In genomic region chr3:123883111-123883510, GRCh38 we compare ENCODE assay signal across 9 cellular contexts. TPM values are rescaled to one million over a fixed set of nuclear protein-coding genes. Genes with fewer than 3 reads are reported as not detected.
DNase-seq lines count a peak whose midpoint lies in the region; ATAC-seq and TF ChIP-seq lines count a peak whose summit lies in the region.
"Had no signal": no experiment of that assay in that cellular context is flagged by ENCODE, and none has a peak within 500 bp of the region (broad histone marks: within the 10 kb centered on the region; RNA-seq: fewer than 3 reads in every experiment).

No MANE protein-coding gene starts in this region.

- H3K9me3 ChIP-seq in ES-I3 (ENCODE audit: control insufficient read depth, insufficient read depth, low read length) = no peaks in the 10 kb centered on the region
- H3K9me3 ChIP-seq in psoas muscle = no peaks in the 10 kb centered on the region

- peak overlapping the region; percentile 86; the same call in 1 of the 2 replicates for H3K9ac ChIP-seq in ES-I3 (ENCODE audit: low read depth, low read length)

- ATAC-seq in psoas muscle = no peak
- no peak for ATAC-seq in HG02642 (IDR thresholded peaks at IDR 0.05; ENCODE audit: poor library complexity, unreplicated experiment)

- H3K27ac Mint-ChIP-seq in activated naive CD4-positive, alpha-beta T cell treated with anti-CD3 and anti-CD28 coated beads for 36 hours = no peak overlapping the region

- no peaks in the 10 kb centered on the region for H3K36me3 ChIP-seq in ES-I3 (ENCODE audit: insufficient read depth, low read length)
- no peaks in the 10 kb centered on the region for H3K36me3 ChIP-seq in psoas muscle (ENCODE audit: insufficient read depth in 1 of 2, low read depth in 1 of 2)

- no peak for TF ChIP-seq CTCF in fibroblast of pulmonary artery (IDR thresholded peaks at IDR 0.05; ENCODE audit: low read length, missing control alignments)
- TF ChIP-seq CTCF in psoas muscle (IDR thresholded peaks at IDR 0.05) = no peak

- H3K9me3 Mint-ChIP-seq in activated naive CD4-positive, alpha-beta T cell treated with anti-CD3 and anti-CD28 coated beads for 36 hours = no peaks in the 10 kb centered on the region

- CTCF ChIA-PET in activated naive CD4-positive, alpha-beta T cell treated with anti-CD3 and anti-CD28 coated beads for 36 hours (lab: Charles Lee) = no interaction called here

- peaks cover 49% of the 10 kb centered on the region for H3K27me3 Mint-ChIP-seq in activated naive CD4-positive, alpha-beta T cell treated with anti-CD3 and anti-CD28 coated beads for 36 hours (ENCODE audit: low read depth)

- DNase-seq in NCI-H69 (lab: John Stamatoyannopoulos, UW) (peak; percentile 56), fibroblast of pulmonary artery (ENCODE audit: low read depth) (no peak), psoas muscle (no peak), GF-D8 (lab: John Stamatoyannopoulos, UW) (no peak)
- DNase-seq in activated naive CD4-positive, alpha-beta T cell treated with anti-CD3 and anti-CD28 coated beads for 36 hours = no peak
- DNase-seq: NCI-H2029 treated with DMSO at 0.1 percent for 48 hours had no signal

- H3K27ac ChIP-seq in psoas muscle = no peak overlapping the region

- peaks cover 11% of the 10 kb centered on the region for H3K4me1 Mint-ChIP-seq in activated naive CD4-positive, alpha-beta T cell treated with anti-CD3 and anti-CD28 coated beads for 36 hours (ENCODE audit: low read depth)

- 64 to 72% (median 67%) methylated on average over 4 of the region's 4 CpGs for WGBS in psoas muscle, 3 donors

- H3K36me3 Mint-ChIP-seq in activated naive CD4-positive, alpha-beta T cell treated with anti-CD3 and anti-CD28 coated beads for 36 hours (ENCODE audit: low read depth) = no peaks in the 10 kb centered on the region

- peak overlapping the region; percentile 56 for H3K4me3 ChIP-seq in fibroblast of pulmonary artery (replicated peaks; ENCODE audit: low read depth, low read length)
- H3K4me3 ChIP-seq in psoas muscle = peak overlapping the region; percentile 65
- H3K4me3 ChIP-seq: lung had no signal

- peaks cover 0 to 4% (median 0%) of the 10 kb centered on the region in 3 donors for H3K27me3 ChIP-seq in psoas muscle (ENCODE audit: insufficient read depth in 3 of 3, low read length in 2 of 3)

- intact Hi-C loops in psoas muscle (cut with DNase I) = loop anchor here in 1 of 2 donors (10.0 kb wide), 1 partner anchor 102 kb away; no protein-coding TSS in a partner anchor
- intact Hi-C loops in activated naive CD4-positive, alpha-beta T cell treated with anti-CD3 and anti-CD28 coated beads for 36 hours (cut with micrococcal nuclease) = no loop called here

- H3K4me1 ChIP-seq in ES-I3 (ENCODE audit: insufficient read depth, low read length) (peaks cover 7% of the 10 kb centered on the region; the same call in 1 of the 2 replicates), psoas muscle (peaks cover 10% of the 10 kb centered on the region)

- H3K4me3 Mint-ChIP-seq in activated naive CD4-positive, alpha-beta T cell treated with anti-CD3 and anti-CD28 coated beads for 36 hours = no peak overlapping the region

RNA-seq across cellular contexts. Expression of gene MYLK, which starts 1.0 kb away (rescaled TPM):
- 10 to 100 TPM in 1 of 4 donors, 1 to 10 TPM in 3; 5.4 to 13.7 (median 7.9) TPM for total RNA-seq in psoas muscle
- 1 to 10 TPM; 3.2 to 5.8 (median 4.2) TPM for polyA plus RNA-seq in psoas muscle
- total RNA-seq in activated naive CD4-positive, alpha-beta T cell treated with anti-CD3 and anti-CD28 coated beads for 36 hours = not detected

Comparison
In these comparisons a context has a peak if more than half of its experiments do, and no peak if none do; other contexts are left out.
1. RNA of gene MYLK, which starts 1.0 kb away (total RNA-seq): 5.4 to 13.7 TPM in psoas muscle; not detected in activated naive CD4-positive, alpha-beta T cell treated with anti-CD3 and anti-CD28 coated beads for 36 hours; every median in the first group is over 4 times any median in the second.